Comparison of ENCODE assay signal across 8 cellular contexts in the genomic region with DNA sequence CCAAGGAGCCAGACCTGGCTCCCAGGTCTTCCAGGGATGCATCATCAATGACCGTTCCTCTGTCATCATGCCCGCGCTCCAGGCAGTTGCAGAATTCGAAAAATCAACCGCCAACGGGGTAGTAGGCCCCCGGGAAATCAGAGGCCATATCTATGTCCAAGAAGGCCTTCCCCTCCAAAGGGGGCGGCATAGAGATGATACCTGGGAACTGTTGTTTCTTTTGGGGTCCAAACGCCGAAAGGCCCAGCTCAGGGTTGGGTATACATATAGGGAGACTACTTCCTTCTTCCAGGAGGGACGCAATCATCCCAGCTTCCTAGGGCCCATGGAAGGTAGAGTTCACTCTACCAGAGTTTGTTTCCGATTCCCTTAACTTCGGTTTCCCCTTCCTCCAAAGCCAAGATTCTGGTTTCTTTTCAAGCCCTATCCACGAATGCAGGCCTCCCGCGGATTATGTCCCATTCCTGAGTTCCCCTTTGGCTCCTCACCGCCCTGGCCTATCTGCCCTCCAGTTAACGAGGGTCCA. TPM values are rescaled to one million over a fixed set of nuclear protein-coding genes. Genes with fewer than 3 reads are reported as not detected.
DNase-seq lines count a peak whose midpoint lies in the region; ATAC-seq and TF ChIP-seq lines count a peak whose summit lies in the region.

No MANE protein-coding gene starts in this region.

- H3K36me3 Mint-ChIP-seq in T-helper 1 cell treated with Interleukin-12 subunit alpha and Interleukin-12 subunit beta and Interleukin-4 antibody, amounts not matched to agents 30 μg/mL and 1 μg/mL, for 36 hours (ENCODE audit: low read depth): peaks cover 34% of the 10 kb centered on the region

- H3K4me3 Mint-ChIP-seq in T-helper 1 cell treated with Interleukin-12 subunit alpha and Interleukin-12 subunit beta and Interleukin-4 antibody, amounts not matched to agents 30 μg/mL and 1 μg/mL, for 36 hours: peak overlapping the region; percentile 99

- H2AFZ ChIP-seq in OCI-LY1 (ENCODE audit: low read length): no peak overlapping the region

- peaks cover 41% of the 10 kb centered on the region for H3K4me1 Mint-ChIP-seq in T-helper 1 cell treated with Interleukin-12 subunit alpha and Interleukin-12 subunit beta and Interleukin-4 antibody, amounts not matched to agents 30 μg/mL and 1 μg/mL, for 36 hours (ENCODE audit: low read depth)

- H3K9ac ChIP-seq in OCI-LY1 (ENCODE audit: low read length): peak overlapping the region; percentile 91

- H3F3A ChIP-seq in OCI-LY1 (ENCODE audit: insufficient read depth, low read length): peaks cover 6% of the 10 kb centered on the region; the same call in 1 of the 2 replicates

- peaks cover 47% of the 10 kb centered on the region for H3K79me2 ChIP-seq in OCI-LY1 (ENCODE audit: insufficient read depth, low read length)

- no peak for DNase-seq in T-helper 1 cell
- peak; percentile 13 to 19 for DNase-seq in lung microvascular endothelial cell (ENCODE audit: low read depth in 2 of 2)

- H4K20me1 ChIP-seq in OCI-LY1 (ENCODE audit: insufficient read depth, low read length): no peaks in the 10 kb centered on the region

- peak overlapping the region; percentile 94 for H3K27ac ChIP-seq in OCI-LY1 (ENCODE audit: low read depth, low read length, poor library complexity, severe bottlenecking)
- H3K27ac ChIP-seq in cingulate gyrus (ENCODE audit: low read depth, low read length): peak overlapping the region; percentile 91
- no peak overlapping the region for H3K27ac ChIP-seq in urinary bladder (ENCODE audit: low read depth)

- peaks cover 53% of the 10 kb centered on the region for H3K4me1 ChIP-seq in OCI-LY1 (ENCODE audit: insufficient read depth, low read length, severe bottlenecking)
- peaks cover 1% of the 10 kb centered on the region for H3K4me1 ChIP-seq in urinary bladder (ENCODE audit: insufficient read depth)

- H3K27me3 ChIP-seq in OCI-LY1 (ENCODE audit: insufficient read depth, low read length): no peaks in the 10 kb centered on the region

- no peaks in the 10 kb centered on the region for H3K9me2 ChIP-seq in OCI-LY1 (ENCODE audit: low read depth, low read length)

- no peaks in the 10 kb centered on the region for H3K9me3 ChIP-seq in OCI-LY1 (ENCODE audit: low read length)

- H3K9me3 Mint-ChIP-seq in T-helper 1 cell treated with Interleukin-12 subunit alpha and Interleukin-12 subunit beta and Interleukin-4 antibody, amounts not matched to agents 30 μg/mL and 1 μg/mL, for 36 hours: no peaks in the 10 kb centered on the region

- 2% methylated on average over 18 of the region's 18 CpGs for WGBS in urinary bladder

- peak overlapping the region; percentile 100 for H3K27ac Mint-ChIP-seq in T-helper 1 cell treated with Interleukin-12 subunit alpha and Interleukin-12 subunit beta and Interleukin-4 antibody, amounts not matched to agents 30 μg/mL and 1 μg/mL, for 36 hours

- no peaks in the 10 kb centered on the region for H3K27me3 Mint-ChIP-seq in T-helper 1 cell treated with Interleukin-12 subunit alpha and Interleukin-12 subunit beta and Interleukin-4 antibody, amounts not matched to agents 30 μg/mL and 1 μg/mL, for 36 hours (ENCODE audit: low read depth)

- no peak for ATAC-seq in GM21528 (IDR thresholded peaks at IDR 0.05; ENCODE audit: low FRiP score, unreplicated experiment)
- ATAC-seq in HG03095 (IDR thresholded peaks at IDR 0.05; ENCODE audit: unreplicated experiment): no peak

- peak overlapping the region; percentile 82 for H3K4me3 ChIP-seq in OCI-LY1 (ENCODE audit: low read depth, low read length, poor library complexity, severe bottlenecking)
- peak overlapping the region; percentile 73 for H3K4me3 ChIP-seq in urinary bladder (ENCODE audit: low read depth, low read length)

- H3K36me3 ChIP-seq in OCI-LY1 (ENCODE audit: insufficient read depth, low read length): peaks cover 45% of the 10 kb centered on the region
- no peaks in the 10 kb centered on the region for H3K36me3 ChIP-seq in urinary bladder (ENCODE audit: insufficient read depth)

- H3K4me2 ChIP-seq in OCI-LY1 (ENCODE audit: low read length): peak overlapping the region; percentile 96

- no peak for TF ChIP-seq CTCF in OCI-LY1 (IDR thresholded peaks at IDR 0.05; ENCODE audit: low read length)

RNA-seq across cellular contexts. Expression of gene DCAF12, which starts 0.8 kb away (rescaled TPM):
- total RNA-seq in lung microvascular endothelial cell (13.5 and 18.8 TPM in 2 replicates), urinary bladder (23.8 TPM)
- polyA plus RNA-seq in urinary bladder: 18.4 TPM

RNA-seq across cellular contexts. Expression of gene UBAP1, which starts 53.1 kb away (rescaled TPM):
- total RNA-seq in lung microvascular endothelial cell (18.3 and 20.2 TPM in 2 replicates), urinary bladder (21.6 TPM)
- polyA plus RNA-seq in urinary bladder: 54.1 TPM

Comparison
In these comparisons a context has a peak if more than half of its experiments do, and no peak if none do; other contexts are left out.
1. DNase-seq: peak in lung microvascular endothelial cell (2 of 2); none in T-helper 1 cell (0 of 5).